11 cellular contexts compared by ENCODE assay signal in the genomic region with DNA sequence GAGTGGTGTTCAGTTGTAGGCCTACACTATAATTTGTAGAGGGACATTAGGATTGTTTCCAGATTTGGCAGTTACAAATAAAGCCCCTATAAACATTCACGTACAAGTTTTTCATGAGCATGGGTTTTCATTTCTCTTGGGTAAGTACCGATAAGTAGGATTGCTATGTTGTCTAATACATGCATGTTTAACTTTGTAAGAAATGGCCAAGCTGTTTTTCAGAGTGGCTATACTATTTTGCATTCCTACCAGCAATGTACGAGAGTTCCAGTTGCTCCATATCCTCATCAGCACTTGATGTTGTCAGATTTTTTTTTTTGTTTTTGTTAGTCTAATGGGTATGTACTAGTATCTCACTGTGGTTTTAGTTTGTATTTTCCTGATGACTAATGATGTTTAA. TPM values are rescaled to one million over a fixed set of nuclear protein-coding genes. Genes with fewer than 3 reads are reported as not detected.
"Had no signal": no experiment of that assay in that cellular context is flagged by ENCODE, and none has a peak within 500 bp of the region (broad histone marks: within the 10 kb centered on the region; RNA-seq: fewer than 3 reads in every experiment).

No MANE protein-coding gene starts in this region.

- H3K4me2 ChIP-seq: GM23338, KMS-11 had no signal

- H3K9ac ChIP-seq: KMS-11 had no signal

- H3K4me3 ChIP-seq: GM23338 had no signal

- H3K4me1 Mint-ChIP-seq: IgD-negative memory B cell had no signal

- H3K27ac Mint-ChIP-seq: GM23338, H9, HFFc6, IgD-negative memory B cell had no signal

- H3K27ac ChIP-seq: KMS-11 had no signal

- FAIRE-seq: H1, H54, HepG2 had no signal

- H3K4me3 Mint-ChIP-seq: GM23338, H9, HFFc6, IgD-negative memory B cell had no signal

- H2AFZ ChIP-seq: GM23338 had no signal

- H3K27me3 Mint-ChIP-seq: IgD-negative memory B cell had no signal

- ATAC-seq: GM23338, HepG2 had no signal

- H3K36me3 Mint-ChIP-seq: IgD-negative memory B cell had no signal

- DNase-seq: H9, HCEC 1CT, HFFc6, KBM-7 had no signal

RNA-seq across cellular contexts. Expression of gene APCDD1L, which starts 11.2 kb away (rescaled TPM):
- total RNA-seq: HepG2, HT-29 had no signal
